Comparison of ENCODE assay signal across 8 cellular contexts in genomic region chr7:42932861-42933591, GRCh38. TPM values are rescaled to one million over a fixed set of nuclear protein-coding genes. Genes with fewer than 3 reads are reported as not detected.
DNase-seq lines count a peak whose midpoint lies in the region; ATAC-seq and TF ChIP-seq lines count a peak whose summit lies in the region.

No MANE protein-coding gene starts in this region.

- DNase-seq in activated naive CD4-positive, alpha-beta T cell treated with anti-CD3 and anti-CD28 coated beads for 36 hours = no peak
- no peak for DNase-seq in activated naive CD4-positive, alpha-beta T cell treated with Interleukin-2 at 50 U/mL for 16 hours
- no peak for DNase-seq in effector memory CD4-positive, alpha-beta T cell
- no peak for DNase-seq in iPS-NIHi11 (ENCODE audit: low spot score)
- no peak for DNase-seq in ecto neural progenitor cell (ENCODE audit: low spot score)

- H3K4me3 Mint-ChIP-seq in activated naive CD4-positive, alpha-beta T cell treated with anti-CD3 and anti-CD28 coated beads for 36 hours = peak overlapping the region; percentile 100

- peak overlapping the region; percentile 69 for H3K4me3 ChIP-seq in effector memory CD4-positive, alpha-beta T cell (ENCODE audit: insufficient read depth, low read depth, low read length, poor library complexity, severe bottlenecking)
- H3K4me3 ChIP-seq in mucosa of stomach (ENCODE audit: low read length) = peak overlapping the region; percentile 59

- H3K27me3 Mint-ChIP-seq in activated naive CD4-positive, alpha-beta T cell treated with anti-CD3 and anti-CD28 coated beads for 36 hours (ENCODE audit: low read depth) = no peaks in the 10 kb centered on the region

- peak overlapping the region; percentile 77 for H3K27ac ChIP-seq in effector memory CD4-positive, alpha-beta T cell (ENCODE audit: insufficient read depth, low read length, poor library complexity, severe bottlenecking)

- peaks cover 55% of the 10 kb centered on the region for H3K4me1 Mint-ChIP-seq in activated naive CD4-positive, alpha-beta T cell treated with anti-CD3 and anti-CD28 coated beads for 36 hours (ENCODE audit: low read depth)

- intact Hi-C loops in activated naive CD4-positive, alpha-beta T cell treated with anti-CD3 and anti-CD28 coated beads for 36 hours (cut with micrococcal nuclease) = loop anchor here (1.0 to 10.0 kb wide), 10 partner anchors 7 to 1051 kb away; partner anchors contain the start of genes C7orf25, COA1, MRPS24 and STK17A

- CTCF ChIA-PET in activated naive CD4-positive, alpha-beta T cell treated with anti-CD3 and anti-CD28 coated beads for 36 hours (lab: Charles Lee) = interaction anchor here (1.6 to 1.7 kb wide), 2 partner anchors 10 to 21 kb away, joined by 6 read pairs; partner anchors contain the start of gene C7orf25

- no peaks in the 10 kb centered on the region for H3K9me3 ChIP-seq in effector memory CD4-positive, alpha-beta T cell (ENCODE audit: control insufficient read depth, low read length)
- no peaks in the 10 kb centered on the region for H3K9me3 ChIP-seq in mucosa of stomach (ENCODE audit: control insufficient read depth, low read length)

- H3K9ac ChIP-seq in mucosa of stomach (ENCODE audit: low read length) = peak overlapping the region; percentile 83

- no peaks in the 10 kb centered on the region for H3K27me3 ChIP-seq in effector memory CD4-positive, alpha-beta T cell (replicated peaks; ENCODE audit: control insufficient read depth, insufficient read depth, low read length, poor library complexity, severe bottlenecking)
- H3K27me3 ChIP-seq in mucosa of stomach (ENCODE audit: control insufficient read depth, insufficient read depth, low read length) = no peaks in the 10 kb centered on the region

- H3K36me3 ChIP-seq in effector memory CD4-positive, alpha-beta T cell (ENCODE audit: control insufficient read depth, insufficient read depth, low read length) = peaks cover 18% of the 10 kb centered on the region
- no peaks in the 10 kb centered on the region for H3K36me3 ChIP-seq in mucosa of stomach (ENCODE audit: control insufficient read depth, insufficient read depth, low read length)

- H3K36me3 Mint-ChIP-seq in activated naive CD4-positive, alpha-beta T cell treated with anti-CD3 and anti-CD28 coated beads for 36 hours (ENCODE audit: low read depth) = peaks cover 44% of the 10 kb centered on the region

- no peak for ATAC-seq in GM21825 (IDR thresholded peaks at IDR 0.05; ENCODE audit: unreplicated experiment)

- no peaks in the 10 kb centered on the region for H3K9me3 Mint-ChIP-seq in activated naive CD4-positive, alpha-beta T cell treated with anti-CD3 and anti-CD28 coated beads for 36 hours

- peak overlapping the region; percentile 100 for H3K27ac Mint-ChIP-seq in activated naive CD4-positive, alpha-beta T cell treated with anti-CD3 and anti-CD28 coated beads for 36 hours

- H3K4me1 ChIP-seq in effector memory CD4-positive, alpha-beta T cell (ENCODE audit: control insufficient read depth, insufficient read depth, low read length, poor library complexity, severe bottlenecking) = peaks cover 24% of the 10 kb centered on the region
- peaks cover 8% of the 10 kb centered on the region for H3K4me1 ChIP-seq in mucosa of stomach (ENCODE audit: control insufficient read depth, insufficient read depth, low read length)

TF ChIP-seq in PFSK-1, 5 proteins besides CTCF, POLR2A, EP300 and RAD21:
- TF ChIP-seq FOXP2 (optimal IDR thresholded peaks at IDR 0.05; ENCODE audit: borderline replicate concordance, extremely low read depth, extremely low read length, insufficient read depth) (no peak), SIN3A (IDR thresholded peaks at IDR 0.05; ENCODE audit: borderline replicate concordance, insufficient read depth, low read length) (peak; percentile 54; the same call in 1 of the 2 replicates), POLR2AphosphoS5 (IDR thresholded peaks at IDR 0.05; ENCODE audit: low read depth, low read length) (0 out of 2 replicates have a peak, but pooled peaks have one; percentile 39)

RNA-seq across cellular contexts. Expression of gene MRPL32, which starts 0.8 kb away (rescaled TPM):
- 10 to 100 TPM; 67.4 to 71.8 TPM for total RNA-seq in activated naive CD4-positive, alpha-beta T cell treated with anti-CD3 and anti-CD28 coated beads for 36 hours
- 41.1 TPM for polyA plus RNA-seq in PFSK-1 (2012; ENCODE audit: insufficient read length, low read depth)

RNA-seq across cellular contexts. Expression of gene PSMA2, which starts 1.1 kb away (rescaled TPM):
- 100 to 1,000 TPM; 199 to 221 TPM for total RNA-seq in activated naive CD4-positive, alpha-beta T cell treated with anti-CD3 and anti-CD28 coated beads for 36 hours
- polyA plus RNA-seq in PFSK-1 (2012; ENCODE audit: insufficient read length, low read depth) = 33.9 TPM

RNA-seq across cellular contexts. Expression of gene C7orf25, which starts 21.2 kb away (rescaled TPM):
- total RNA-seq in activated naive CD4-positive, alpha-beta T cell treated with anti-CD3 and anti-CD28 coated beads for 36 hours = 1 to 10 TPM in 1 of 2 experiments, under 1 TPM in 1; 0.93 to 2.0 TPM
- 0.82 TPM for polyA plus RNA-seq in PFSK-1 (2012; ENCODE audit: insufficient read length, low read depth)
